ENCODE assay signal across 9 cellular contexts in genomic region chr5:123367739-123368138, GRCh38. TPM values are rescaled to one million over a fixed set of nuclear protein-coding genes. Genes with fewer than 3 reads are reported as not detected.
DNase-seq lines count a peak whose midpoint lies in the region; ATAC-seq and TF ChIP-seq lines count a peak whose summit lies in the region.
"Had no signal": no experiment of that assay in that cellular context is flagged by ENCODE, and none has a peak within 500 bp of the region (broad histone marks: within the 10 kb centered on the region; RNA-seq: fewer than 3 reads in every experiment).

No MANE protein-coding gene starts in this region.

- TF ChIP-seq CTCF in BE2C (IDR thresholded peaks at IDR 0.05; ENCODE audit: low read depth, low read length) (peak; percentile 28; the same call in 1 of the 2 replicates), VCaP (conservative IDR thresholded peaks at IDR 0.05) (peak; percentile 73)

- POLR2A ChIA-PET in activated CD4-positive, alpha-beta T cell treated with anti-CD3 and anti-CD28 coated beads for 36 hours (lab: Charles Lee) = no interaction called here

- H3K4me1 ChIP-seq in BE2C = no peaks in the 10 kb centered on the region

- H3K27me3 Mint-ChIP-seq in activated CD4-positive, alpha-beta T cell treated with anti-CD3 and anti-CD28 coated beads for 36 hours = no peaks in the 10 kb centered on the region

- H3K4me3 ChIP-seq in BE2C (ENCODE audit: low read depth, low read length) = no peak overlapping the region

- no peaks in the 10 kb centered on the region for H3K9me3 Mint-ChIP-seq in activated CD4-positive, alpha-beta T cell treated with anti-CD3 and anti-CD28 coated beads for 36 hours (ENCODE audit: low read depth)

- H3K36me3 Mint-ChIP-seq in activated CD4-positive, alpha-beta T cell treated with anti-CD3 and anti-CD28 coated beads for 36 hours (ENCODE audit: low read depth) = peaks cover 17% of the 10 kb centered on the region

- DNase-seq in BE2C = no peak
- peak; percentile 40 for DNase-seq in left kidney (ENCODE audit: low read depth, low spot score)
- no peak for DNase-seq in DMS79 treated with DMSO at 0.1 percent for 48 hours (lab: John Stamatoyannopoulos, UW)
- no peak for DNase-seq in activated CD4-positive, alpha-beta T cell treated with anti-CD3 and anti-CD28 coated beads for 36 hours
- no peak for DNase-seq in OCI-M2 (lab: John Stamatoyannopoulos, UW; ENCODE audit: unreplicated experiment)
- DNase-seq: caudate nucleus had no signal

- peaks cover 2% of the 10 kb centered on the region for H3K4me1 Mint-ChIP-seq in activated CD4-positive, alpha-beta T cell treated with anti-CD3 and anti-CD28 coated beads for 36 hours

- H3K9me3 ChIP-seq in BE2C = no peaks in the 10 kb centered on the region

- H3K36me3 ChIP-seq in BE2C = peaks cover 11% of the 10 kb centered on the region

- H3K4me3 Mint-ChIP-seq in activated CD4-positive, alpha-beta T cell treated with anti-CD3 and anti-CD28 coated beads for 36 hours = no peak overlapping the region

- TF ChIP-seq RAD21 in Ishikawa (IDR thresholded peaks at IDR 0.05; ENCODE audit: low read depth) = peak; percentile 36

- H3K27ac ChIP-seq in VCaP = no peak overlapping the region

- CTCF ChIA-PET in activated CD4-positive, alpha-beta T cell treated with anti-CD3 and anti-CD28 coated beads for 36 hours (lab: Charles Lee) = interaction anchor here (0.5 to 1.6 kb wide), 3 partner anchors 117 to 243 kb away, joined by 3 to 4 read pairs (median 3); no protein-coding TSS in a partner anchor

- intact Hi-C loops in activated CD4-positive, alpha-beta T cell treated with anti-CD3 and anti-CD28 coated beads for 36 hours (cut with DNase I, micrococcal nuclease) = loop anchor here in 1 of 2 experiments (5.0 to 10.0 kb wide), 3 partner anchors 245 to 1173 kb away; no protein-coding TSS in a partner anchor

- no peaks in the 10 kb centered on the region for H3K27me3 ChIP-seq in BE2C

- TF ChIP-seq EP300 in Ishikawa (IDR thresholded peaks at IDR 0.05; ENCODE audit: borderline replicate concordance) = no peak

- no peak for ATAC-seq in activated CD4-positive, alpha-beta T cell treated with anti-CD3 and anti-CD28 coated beads for 36 hours
- no peak for ATAC-seq in GM18858 (IDR thresholded peaks at IDR 0.05; ENCODE audit: unreplicated experiment)

- no peak overlapping the region for H3K27ac Mint-ChIP-seq in activated CD4-positive, alpha-beta T cell treated with anti-CD3 and anti-CD28 coated beads for 36 hours

TF ChIP-seq in Ishikawa, 13 proteins besides CTCF, POLR2A, EP300 and RAD21:
- TF ChIP-seq, protein P1, sequence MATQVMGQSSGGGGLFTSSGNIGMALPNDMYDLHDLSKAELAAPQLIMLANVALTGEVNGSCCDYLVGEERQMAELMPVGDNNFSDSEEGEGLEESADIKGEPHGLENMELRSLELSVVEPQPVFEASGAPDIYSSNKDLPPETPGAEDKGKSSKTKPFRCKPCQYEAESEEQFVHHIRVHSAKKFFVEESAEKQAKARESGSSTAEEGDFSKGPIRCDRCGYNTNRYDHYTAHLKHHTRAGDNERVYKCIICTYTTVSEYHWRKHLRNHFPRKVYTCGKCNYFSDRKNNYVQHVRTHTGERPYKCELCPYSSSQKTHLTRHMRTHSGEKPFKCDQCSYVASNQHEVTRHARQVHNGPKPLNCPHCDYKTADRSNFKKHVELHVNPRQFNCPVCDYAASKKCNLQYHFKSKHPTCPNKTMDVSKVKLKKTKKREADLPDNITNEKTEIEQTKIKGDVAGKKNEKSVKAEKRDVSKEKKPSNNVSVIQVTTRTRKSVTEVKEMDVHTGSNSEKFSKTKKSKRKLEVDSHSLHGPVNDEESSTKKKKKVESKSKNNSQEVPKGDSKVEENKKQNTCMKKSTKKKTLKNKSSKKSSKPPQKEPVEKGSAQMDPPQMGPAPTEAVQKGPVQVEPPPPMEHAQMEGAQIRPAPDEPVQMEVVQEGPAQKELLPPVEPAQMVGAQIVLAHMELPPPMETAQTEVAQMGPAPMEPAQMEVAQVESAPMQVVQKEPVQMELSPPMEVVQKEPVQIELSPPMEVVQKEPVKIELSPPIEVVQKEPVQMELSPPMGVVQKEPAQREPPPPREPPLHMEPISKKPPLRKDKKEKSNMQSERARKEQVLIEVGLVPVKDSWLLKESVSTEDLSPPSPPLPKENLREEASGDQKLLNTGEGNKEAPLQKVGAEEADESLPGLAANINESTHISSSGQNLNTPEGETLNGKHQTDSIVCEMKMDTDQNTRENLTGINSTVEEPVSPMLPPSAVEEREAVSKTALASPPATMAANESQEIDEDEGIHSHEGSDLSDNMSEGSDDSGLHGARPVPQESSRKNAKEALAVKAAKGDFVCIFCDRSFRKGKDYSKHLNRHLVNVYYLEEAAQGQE (IDR thresholded peaks at IDR 0.05; ENCODE audit: low read depth) = no peak
- no peak for TF ChIP-seq CREB1 (IDR thresholded peaks at IDR 0.05; ENCODE audit: low read depth)
- TF ChIP-seq TEAD4 (IDR thresholded peaks at IDR 0.05) = no peak
- no peak for TF ChIP-seq CEBPB (IDR thresholded peaks at IDR 0.05)
- TF ChIP-seq TAF1 (IDR thresholded peaks at IDR 0.05; ENCODE audit: low read depth) = no peak
- no peak for TF ChIP-seq ZBTB7A (IDR thresholded peaks at IDR 0.05; ENCODE audit: low read depth)
- no peak for TF ChIP-seq NFIC (IDR thresholded peaks at IDR 0.05)
- no peak for TF ChIP-seq FOXM1 (IDR thresholded peaks at IDR 0.05; ENCODE audit: borderline replicate concordance, low read depth)
- TF ChIP-seq YY1 (IDR thresholded peaks at IDR 0.05; ENCODE audit: low read depth) = no peak
- no peak for TF ChIP-seq MAX (IDR thresholded peaks at IDR 0.05)
- TF ChIP-seq TCF12 (IDR thresholded peaks at IDR 0.05; ENCODE audit: low read depth) = no peak
- no peak for TF ChIP-seq EGR1 (IDR thresholded peaks at IDR 0.05)
- TF ChIP-seq USF1 (IDR thresholded peaks at IDR 0.05) = no peak

RNA-seq across cellular contexts. Expression of gene CEP120, which starts 55.5 kb away (rescaled TPM):
- polyA plus RNA-seq in BE2C (2012; ENCODE audit: insufficient read depth, insufficient read length, low read depth) = 12.8 TPM
- 10 to 100 TPM; 29.5 to 32.5 TPM for total RNA-seq in activated CD4-positive, alpha-beta T cell treated with anti-CD3 and anti-CD28 coated beads for 36 hours
